In the genomic region with DNA sequence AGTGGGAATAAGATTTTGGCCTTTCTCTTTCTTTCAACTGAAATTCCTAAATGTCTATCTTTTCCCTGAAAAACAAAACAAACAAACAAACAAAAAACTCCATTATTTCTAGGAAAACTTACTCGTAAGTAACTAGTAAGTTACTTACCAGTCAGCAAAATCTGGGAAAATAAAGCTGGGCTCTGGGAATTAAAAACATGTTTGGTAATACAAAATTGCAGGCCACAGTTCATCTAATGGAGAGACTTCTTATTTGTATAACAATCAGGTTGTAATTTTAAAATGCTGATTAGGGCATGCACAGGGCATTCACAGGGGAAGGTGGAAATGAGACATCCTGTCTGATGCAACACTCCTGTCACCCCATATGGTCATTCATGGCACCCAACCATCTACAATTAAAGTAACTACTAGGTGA, we compare ENCODE assay signal across 10 cellular contexts. TPM values are rescaled to one million over a fixed set of nuclear protein-coding genes. Genes with fewer than 3 reads are reported as not detected.
DNase-seq lines count a peak whose midpoint lies in the region; ATAC-seq and TF ChIP-seq lines count a peak whose summit lies in the region.
"Had no signal": no experiment of that assay in that cellular context is flagged by ENCODE, and none has a peak within 500 bp of the region (broad histone marks: within the 10 kb centered on the region; RNA-seq: fewer than 3 reads in every experiment).

No MANE protein-coding gene starts in this region.

- no peaks in the 10 kb centered on the region for H3K9me3 Mint-ChIP-seq in activated naive CD4-positive, alpha-beta T cell treated with anti-CD3 and anti-CD28 coated beads, Interleukin-2, amount 50 U/mL, for 24 hours
- no peaks in the 10 kb centered on the region for H3K9me3 Mint-ChIP-seq in activated naive CD8-positive, alpha-beta T cell treated with anti-CD3 and anti-CD28 coated beads for 36 hours
- H3K9me3 Mint-ChIP-seq: memory B cell had no signal

- peak overlapping the region; percentile 94 for H3K27ac Mint-ChIP-seq in activated naive CD4-positive, alpha-beta T cell treated with anti-CD3 and anti-CD28 coated beads, Interleukin-2, amount 50 U/mL, for 24 hours
- H3K27ac Mint-ChIP-seq in activated naive CD8-positive, alpha-beta T cell treated with anti-CD3 and anti-CD28 coated beads for 36 hours, result peak overlapping the region; percentile 92
- H3K27ac Mint-ChIP-seq: memory B cell had no signal

- H3K4me3 Mint-ChIP-seq in activated naive CD4-positive, alpha-beta T cell treated with anti-CD3 and anti-CD28 coated beads, Interleukin-2, amount 50 U/mL, for 24 hours, result peak overlapping the region; percentile 17
- H3K4me3 Mint-ChIP-seq in activated naive CD8-positive, alpha-beta T cell treated with anti-CD3 and anti-CD28 coated beads for 36 hours, result peak overlapping the region; percentile 45
- H3K4me3 Mint-ChIP-seq: memory B cell had no signal

- H3K27me3 ChIP-seq in skeletal muscle tissue (ENCODE audit: control insufficient read depth in 3 of 3, insufficient read depth in 3 of 3, low read length in 3 of 3), result no peaks in the 10 kb centered on the region
- no peaks in the 10 kb centered on the region for H3K27me3 ChIP-seq in uterus

- intact Hi-C loops in uterus (cut with DNase I; ENCODE audit: low total_unique reads), result loop anchor here (5.0 kb wide), 1 partner anchor 199 kb away; no protein-coding TSS in a partner anchor

- H3K9me3 ChIP-seq in skeletal muscle tissue (ENCODE audit: control insufficient read depth in 3 of 3, low read length in 3 of 3) (no peaks in the 10 kb centered on the region), uterus (no peaks in the 10 kb centered on the region)
- H3K9me3 ChIP-seq: SK-N-SH had no signal

- peaks cover 53% of the 10 kb centered on the region for H3K4me1 Mint-ChIP-seq in activated naive CD4-positive, alpha-beta T cell treated with anti-CD3 and anti-CD28 coated beads, Interleukin-2, amount 50 U/mL, for 24 hours
- peaks cover 55% of the 10 kb centered on the region for H3K4me1 Mint-ChIP-seq in activated naive CD8-positive, alpha-beta T cell treated with anti-CD3 and anti-CD28 coated beads for 36 hours

- H3K4me3 ChIP-seq in skeletal muscle tissue (ENCODE audit: low read length in 3 of 3) (no peak overlapping the region), uterus (no peak overlapping the region)

- no peak for TF ChIP-seq POLR2A in uterus (IDR thresholded peaks at IDR 0.05)

- H3K36me3 ChIP-seq in skeletal muscle tissue (ENCODE audit: control insufficient read depth in 3 of 3, insufficient read depth in 3 of 3, low read length in 3 of 3) (no peaks in the 10 kb centered on the region), uterus (no peaks in the 10 kb centered on the region)

- ATAC-seq in HG02623 (IDR thresholded peaks at IDR 0.05; ENCODE audit: unreplicated experiment), result no peak

- no peaks in the 10 kb centered on the region for H3K36me3 Mint-ChIP-seq in activated naive CD4-positive, alpha-beta T cell treated with anti-CD3 and anti-CD28 coated beads, Interleukin-2, amount 50 U/mL, for 24 hours
- H3K36me3 Mint-ChIP-seq in activated naive CD8-positive, alpha-beta T cell treated with anti-CD3 and anti-CD28 coated beads for 36 hours, result no peaks in the 10 kb centered on the region
- H3K36me3 Mint-ChIP-seq: memory B cell had no signal

- H3K4me1 ChIP-seq in skeletal muscle tissue (ENCODE audit: control insufficient read depth in 3 of 3, insufficient read depth in 3 of 3, low read length in 3 of 3) (peaks cover 32 to 53% (median 32%) of the 10 kb centered on the region in 3 donors), uterus (no peaks in the 10 kb centered on the region)

- DNase-seq in activated naive CD4-positive, alpha-beta T cell treated with anti-CD3 and anti-CD28 coated beads, Interleukin-2, amount 50 U/mL, for 16 hours, result no peak
- DNase-seq in NCI-H1417 treated with DMSO at 0.1 percent for 48 hours (lab: John Stamatoyannopoulos, UW) (peak; percentile 32), NCI-H526 treated with DMSO at 0.1 percent for 48 hours (lab: John Stamatoyannopoulos, UW) (no peak), uterus (no peak)
- no peak for DNase-seq in activated naive CD8-positive, alpha-beta T cell treated with anti-CD3 and anti-CD28 coated beads for 36 hours
- DNase-seq: SK-N-SH had no signal

- peak overlapping the region; percentile 87 for H3K27ac ChIP-seq in skeletal muscle tissue (ENCODE audit: low read depth, low read length)
- no peak overlapping the region for H3K27ac ChIP-seq in uterus

- no peaks in the 10 kb centered on the region for H3K27me3 Mint-ChIP-seq in activated naive CD4-positive, alpha-beta T cell treated with anti-CD3 and anti-CD28 coated beads, Interleukin-2, amount 50 U/mL, for 24 hours
- H3K27me3 Mint-ChIP-seq in activated naive CD8-positive, alpha-beta T cell treated with anti-CD3 and anti-CD28 coated beads for 36 hours, result peaks cover 8% of the 10 kb centered on the region
- H3K27me3 Mint-ChIP-seq: memory B cell had no signal

- H3K9ac ChIP-seq in skeletal muscle tissue (ENCODE audit: low read depth in 1 of 3, low read length in 3 of 3), result peak overlapping the region; percentile 13 to 51 (median 46)
- H3K9ac ChIP-seq: SK-N-SH had no signal

- no peak for TF ChIP-seq CTCF in uterus (IDR thresholded peaks at IDR 0.05)

RNA-seq across cellular contexts. Expression of a gene that starts 3.8 kb away (rescaled TPM):
- 1 to 10 TPM; 8.7 to 8.9 TPM for total RNA-seq in activated naive CD8-positive, alpha-beta T cell treated with anti-CD3 and anti-CD28 coated beads for 36 hours
- total RNA-seq in skeletal muscle tissue, result 37.6 TPM
- 10 to 100 TPM in 3 of 4 donors, 1 to 10 TPM in 1; 7.9 to 40.7 (median 27.9) TPM for total RNA-seq in uterus

RNA-seq across cellular contexts. Expression of a gene that starts 51.1 kb away (rescaled TPM):
- 100 to 1,000 TPM; 152 to 156 TPM for total RNA-seq in activated naive CD8-positive, alpha-beta T cell treated with anti-CD3 and anti-CD28 coated beads for 36 hours
- total RNA-seq in skeletal muscle tissue (267 TPM), uterus (100 to 1,000 TPM; 171 to 532 (median 388) TPM)
